ENCODE assay signal across 20 cellular contexts in genomic region chr2:222774941-222775340, GRCh38.
A peak's percentile ranks its signal among the peaks of the same experiment; 100 is the strongest.
DNase-seq lines count a peak whose midpoint lies in the region; ATAC-seq and TF ChIP-seq lines count a peak whose summit lies in the region.
"Had no signal": no experiment of that assay in that cellular context is flagged by ENCODE, and none has a peak within 500 bp of the region (broad histone marks: within the 10 kb centered on the region; RNA-seq: fewer than 3 reads in every experiment).

No MANE protein-coding gene starts in this region.

- no peak overlapping the region for H3K27ac Mint-ChIP-seq in GM23338
- H3K27ac Mint-ChIP-seq: activated CD4-positive, alpha-beta T cell treated with anti-CD3 and anti-CD28 coated beads, Interleukin-2, amount 10 ng/mL, durations not matched to agents 7 days and 5 days; naive thymus-derived CD4-positive, alpha-beta T cell had no signal

- no peak overlapping the region for H3K4me3 Mint-ChIP-seq in GM23338
- H3K4me3 Mint-ChIP-seq: activated CD4-positive, alpha-beta T cell treated with anti-CD3 and anti-CD28 coated beads, Interleukin-2, amount 10 ng/mL, durations not matched to agents 7 days and 5 days; naive thymus-derived CD4-positive, alpha-beta T cell had no signal

- no peak for ATAC-seq in GM23338
- ATAC-seq in GM19395 (IDR thresholded peaks at IDR 0.05; ENCODE audit: unreplicated experiment) = no peak
- no peak for ATAC-seq in HG02973 (IDR thresholded peaks at IDR 0.05; ENCODE audit: unreplicated experiment)
- ATAC-seq: activated naive CD4-positive, alpha-beta T cell treated with anti-CD3 and anti-CD28 coated beads, Interleukin-2, amount 50 U/mL, for 72 hours; naive thymus-derived CD4-positive, alpha-beta T cell had no signal

- no peak overlapping the region for H3K4me2 ChIP-seq in GM23338

- H3K4me3 ChIP-seq in BE2C (ENCODE audit: low read depth, low read length) (no peak overlapping the region), GM23338 (no peak overlapping the region)
- H3K4me3 ChIP-seq: prostate gland, vagina had no signal

- DNase-seq in BE2C (peak; percentile 42), GM23338 (ENCODE audit: low spot score) (peak; percentile 21), SK-MEL-5 (ENCODE audit: low read depth, low spot score) (peak; percentile 67), kidney tubule cell (ENCODE audit: low spot score) (peak; percentile 70), HUDEP-2 (lab: John Stamatoyannopoulos, UW; ENCODE audit: unreplicated experiment in 76 of 76) (no peak)
- no peak for DNase-seq in stimulated activated CD4-positive, alpha-beta T cell treated with anti-CD3 and anti-CD28 coated beads, Interleukin-1b, Interleukin-23, amount 100 ng/mL, for 48 hours
- DNase-seq: activated CD4-positive, alpha-beta T cell treated with anti-CD3 and anti-CD28 coated beads, Interleukin-2, amount 10 ng/mL, durations not matched to agents 7 days and 5 days; AML-193; DMS153; naive thymus-derived CD4-positive, alpha-beta T cell; NCI-H1092 treated with DMSO at 0.1 percent for 48 hours; NCI-H2171 treated with DMSO at 0.1 percent for 48 hours; SIG-M5; stimulated activated CD4-positive, alpha-beta T cell treated with anti-CD3 and anti-CD28 coated beads, Interleukin-12 subunit alpha, Interleukin-12 subunit beta, amount 100 ng/mL, for 4 hours; T1000 had no signal

- H3K9me3 Mint-ChIP-seq in GM23338 = no peaks in the 10 kb centered on the region
- H3K9me3 Mint-ChIP-seq: activated CD4-positive, alpha-beta T cell treated with anti-CD3 and anti-CD28 coated beads, Interleukin-2, amount 10 ng/mL, durations not matched to agents 7 days and 5 days; activated naive CD4-positive, alpha-beta T cell treated with anti-CD3 and anti-CD28 coated beads, Interleukin-2, amount 50 U/mL, for 72 hours had no signal

- no peaks in the 10 kb centered on the region for H3K36me3 Mint-ChIP-seq in GM23338 (ENCODE audit: low read depth)
- H3K36me3 Mint-ChIP-seq: activated naive CD4-positive, alpha-beta T cell treated with anti-CD3 and anti-CD28 coated beads, Interleukin-2, amount 50 U/mL, for 72 hours; naive thymus-derived CD4-positive, alpha-beta T cell had no signal

- H4K20me1 ChIP-seq in GM23338 (replicated peaks; ENCODE audit: insufficient read depth) = no peaks in the 10 kb centered on the region

- H3K27me3 ChIP-seq in BE2C (no peaks in the 10 kb centered on the region), GM23338 (ENCODE audit: insufficient read depth) (no peaks in the 10 kb centered on the region)
- H3K27me3 ChIP-seq: vagina had no signal

- H3K4me1 Mint-ChIP-seq in GM23338 = peaks cover 3% of the 10 kb centered on the region; the same call in 2 of the 3 replicates
- H3K4me1 Mint-ChIP-seq: activated CD4-positive, alpha-beta T cell treated with anti-CD3 and anti-CD28 coated beads, Interleukin-2, amount 10 ng/mL, durations not matched to agents 7 days and 5 days; naive thymus-derived CD4-positive, alpha-beta T cell had no signal

- no peaks in the 10 kb centered on the region; the same call in 1 of the 2 replicates for H3K4me1 ChIP-seq in BE2C
- H3K4me1 ChIP-seq in GM23338 (ENCODE audit: insufficient read depth) = no peaks in the 10 kb centered on the region
- H3K4me1 ChIP-seq: prostate gland, vagina had no signal

- no peaks in the 10 kb centered on the region for H3K9me3 ChIP-seq in BE2C
- H3K9me3 ChIP-seq: prostate gland, vagina had no signal

- H3K36me3 ChIP-seq in BE2C (no peaks in the 10 kb centered on the region), GM23338 (ENCODE audit: insufficient read depth) (no peaks in the 10 kb centered on the region)
- H3K36me3 ChIP-seq: prostate gland, vagina had no signal

- no peak for TF ChIP-seq CTCF in BE2C (IDR thresholded peaks at IDR 0.05; ENCODE audit: low read depth, low read length)
- no peak for TF ChIP-seq CTCF in GM23338 (conservative IDR thresholded peaks at IDR 0.05; ENCODE audit: low read depth in 2 of 2)

- H3K27ac ChIP-seq in GM23338 (ENCODE audit: low read depth) = no peak overlapping the region
- H3K27ac ChIP-seq: prostate gland, vagina had no signal

- H3K27me3 Mint-ChIP-seq in GM23338 (ENCODE audit: insufficient read depth, low read depth, poor library complexity) = no peaks in the 10 kb centered on the region

- H2AFZ ChIP-seq in GM23338 = peak overlapping the region; percentile 24; the same call in 1 of the 2 replicates

- in situ Hi-C loops in SK-MEL-5 (cut with HindIII; ENCODE audit: low pct_unique_long_range_greater_than_20kb, low sequenced_read_pairs) = no loop called here

- no peaks in the 10 kb centered on the region; the same call in 1 of the 2 replicates for H3K9me2 ChIP-seq in GM23338 (ENCODE audit: insufficient read depth)

- no peaks in the 10 kb centered on the region for H3K79me2 ChIP-seq in GM23338 (replicated peaks; ENCODE audit: insufficient read depth)

- no peaks in the 10 kb centered on the region for H3F3A ChIP-seq in GM23338 (replicated peaks; ENCODE audit: low read depth)

TF ChIP-seq in GM23338, 12 proteins besides CTCF, POLR2A, EP300 and RAD21:
- TF ChIP-seq REST (IDR thresholded peaks at IDR 0.05; ENCODE audit: unreplicated experiment) = no peak
- TF ChIP-seq STAT1 (IDR thresholded peaks at IDR 0.05; ENCODE audit: unreplicated experiment) = no peak
- TF ChIP-seq EZH2 (IDR thresholded peaks at IDR 0.05; ENCODE audit: low read depth, unreplicated experiment) = no peak
- TF ChIP-seq ZNF114 (CRISPR knock-in tag; IDR thresholded peaks at IDR 0.05) = no peak

Comparison
In these comparisons a context has a peak if more than half of its experiments do, and no peak if none do; other contexts are left out.
1. DNase-seq: peak in BE2C (single experiment), GM23338 (single experiment), SK-MEL-5 (single experiment) and kidney tubule cell (single experiment); none in stimulated activated CD4-positive, alpha-beta T cell treated with anti-CD3 and anti-CD28 coated beads, Interleukin-1b, Interleukin-23, amount 100 ng/mL, for 48 hours (single experiment) and HUDEP-2 (0 of 76).